Comparison of ENCODE assay signal across 8 cellular contexts in the genomic region with DNA sequence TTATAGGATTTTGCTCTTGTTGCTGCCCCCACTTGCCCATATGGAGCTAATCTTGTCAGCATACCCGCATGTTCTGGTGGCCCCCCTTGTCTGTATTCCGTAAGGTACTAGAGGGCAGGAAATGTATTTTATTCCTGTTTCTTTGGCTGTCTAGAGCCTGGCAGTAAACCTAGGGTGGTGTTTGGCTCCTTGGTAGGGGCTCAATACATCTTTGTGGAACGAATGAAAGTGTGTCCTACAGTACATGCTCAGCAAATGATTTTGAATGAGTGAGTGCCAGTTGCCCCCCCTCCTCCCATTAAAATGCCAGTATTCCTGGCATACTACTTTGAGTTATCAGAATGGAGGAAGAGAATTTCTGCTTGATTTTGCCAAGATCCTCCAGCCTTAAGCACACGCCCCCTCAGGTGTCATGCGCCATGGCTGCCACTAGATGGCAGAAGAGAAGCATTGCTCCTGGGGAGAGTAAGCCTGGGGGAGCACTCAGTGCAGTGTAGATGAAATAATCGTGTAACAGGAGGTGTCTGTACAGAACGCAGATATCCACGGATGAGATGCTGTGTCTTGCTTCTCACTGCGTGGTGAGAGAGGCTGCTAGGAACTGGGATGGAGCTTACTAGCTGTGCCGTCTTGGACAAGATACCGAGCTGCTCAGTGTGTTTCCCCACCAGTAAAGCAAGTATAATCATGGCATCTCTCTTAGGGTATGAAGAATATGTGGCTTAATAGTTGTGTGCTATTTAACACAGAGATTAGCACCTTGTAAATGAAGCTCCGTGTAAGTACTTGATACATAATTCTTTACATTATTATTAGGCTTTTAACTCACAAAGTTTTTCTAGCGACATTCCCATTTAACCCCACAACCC. TPM values are rescaled to one million over a fixed set of nuclear protein-coding genes. Genes with fewer than 3 reads are reported as not detected.
A peak's percentile ranks its signal among the peaks of the same experiment; 100 is the strongest.
DNase-seq lines count a peak whose midpoint lies in the region; ATAC-seq and TF ChIP-seq lines count a peak whose summit lies in the region.

No MANE protein-coding gene starts in this region.

- WGBS in lower leg skin, 2 donors = 15 to 23% methylated on average over 13 of the region's 13 CpGs

- no peak for TF ChIP-seq POLR2A in lower leg skin (IDR thresholded peaks at IDR 0.05)

- H3K27ac ChIP-seq in colonic mucosa = no peak overlapping the region

- H3K4me3 ChIP-seq in colonic mucosa (no peak overlapping the region), lower leg skin (ENCODE audit: low read depth, poor library complexity, severe bottlenecking) (no peak overlapping the region)

- peak; percentile 61 for ATAC-seq in HG02870 (IDR thresholded peaks at IDR 0.05; ENCODE audit: unreplicated experiment)

- TF ChIP-seq CTCF in colonic mucosa (IDR thresholded peaks at IDR 0.05) (peak; percentile 99), lower leg skin (IDR thresholded peaks at IDR 0.05) (peak in 1 of 3 donors; percentile 95)

- no peaks in the 10 kb centered on the region for H3K27me3 ChIP-seq in colonic mucosa

- intact Hi-C loops in colonic mucosa (cut with DNase I) = loop anchor here (2.0 to 5.0 kb wide), 2 partner anchors 136 to 222 kb away; no protein-coding TSS in a partner anchor
- intact Hi-C loops in lower leg skin (cut with DNase I; ENCODE audit: low total_unique reads) = loop anchor here (10.0 kb wide), 1 partner anchor 204 kb away; no protein-coding TSS in a partner anchor

- no peaks in the 10 kb centered on the region for H3K9me3 ChIP-seq in colonic mucosa

- DNase-seq in NCI-H2171 treated with DMSO at 0.1 percent for 48 hours (lab: John Stamatoyannopoulos, UW) (peak; percentile 33), NCI-H2171 (lab: John Stamatoyannopoulos, UW) (no peak), NCI-H2196 (lab: John Stamatoyannopoulos, UW; ENCODE audit: unreplicated experiment) (peak; percentile 82), colonic mucosa (peak; percentile 74), lower leg skin (ENCODE audit: low spot score in 2 of 2) (peak; percentile 54 to 87)
- peak; percentile 59 to 81 for DNase-seq in activated CD4-positive, alpha-beta T cell treated with anti-CD3 and anti-CD28 coated beads for 4 hours
- peak; percentile 47 to 66 (median 55) for DNase-seq in stimulated activated CD4-positive, alpha-beta T cell treated with anti-CD3 and anti-CD28 coated beads, TNF-alpha, amount 100 ng/mL, for 4 hours (ENCODE audit: low read depth in 3 of 3)

- H3K9ac ChIP-seq in colonic mucosa (ENCODE audit: low read depth in 2 of 2, low read length in 2 of 2) = no peak overlapping the region

- H3K36me3 ChIP-seq in colonic mucosa = no peaks in the 10 kb centered on the region

- no peaks in the 10 kb centered on the region for H3K4me1 ChIP-seq in colonic mucosa

RNA-seq across cellular contexts. Expression of gene RNF212, which starts 17.2 kb away (rescaled TPM):
- total RNA-seq in colonic mucosa (1 to 10 TPM; 2.3 to 2.5 TPM), lower leg skin (10 to 100 TPM in 2 of 4 donors, 1 to 10 TPM in 2; 2.9 to 11.8 (median 8.5) TPM)

RNA-seq across cellular contexts. Expression of gene SPON2, which starts 41.8 kb away (rescaled TPM):
- total RNA-seq in colonic mucosa (10 to 100 TPM; 22.0 to 22.4 TPM), lower leg skin (10 to 100 TPM; 19.1 to 39.8 (median 32.8) TPM)
